8 cellular contexts compared by ENCODE assay signal in genomic region chr1:54950361-54951163, GRCh38. TPM values are rescaled to one million over a fixed set of nuclear protein-coding genes. Genes with fewer than 3 reads are reported as not detected.
DNase-seq lines count a peak whose midpoint lies in the region; ATAC-seq, FAIRE-seq and TF ChIP-seq lines count a peak whose summit lies in the region.

No MANE protein-coding gene starts in this region.

- peak overlapping the region; percentile 83 for H3K4me2 ChIP-seq in osteoblast (ENCODE audit: insufficient read depth, low read length)

- no peaks in the 10 kb centered on the region for H3K9me3 Mint-ChIP-seq in activated naive CD4-positive, alpha-beta T cell treated with anti-CD3 and anti-CD28 coated beads, Interleukin-2, amount 10 ng/mL, durations not matched to agents 7 days and 5 days

- H3K27me3 ChIP-seq in osteoblast (ENCODE audit: insufficient read depth, low read length) (no peaks in the 10 kb centered on the region), transverse colon (no peaks in the 10 kb centered on the region)

- H3K9me3 ChIP-seq in osteoblast (ENCODE audit: low read depth, low read length) (no peaks in the 10 kb centered on the region), transverse colon (no peaks in the 10 kb centered on the region)

- TF ChIP-seq CTCF in GM10266 (IDR thresholded peaks at IDR 0.05; ENCODE audit: control insufficient read depth, insufficient read depth, low read depth, missing control alignments), result peak; percentile 77
- TF ChIP-seq CTCF in LNCAP (IDR thresholded peaks at IDR 0.05), result peak; percentile 78
- peak; percentile 85 for TF ChIP-seq CTCF in osteoblast (IDR thresholded peaks at IDR 0.05; ENCODE audit: extremely low read depth, low read depth, low read length)
- peak; percentile 66 to 87 (median 82) for TF ChIP-seq CTCF in transverse colon (IDR thresholded peaks at IDR 0.05)

- CTCF ChIA-PET in activated naive CD4-positive, alpha-beta T cell treated with anti-CD3 and anti-CD28 coated beads, Interleukin-2, amount 10 ng/mL, durations not matched to agents 7 days and 5 days (lab: Charles Lee), result interaction anchor here (0.7 to 3.8 kb wide), 15 partner anchors 10 to 387 kb away, joined by 3 to 79 read pairs (median 4); partner anchors contain the start of gene BSND

- peak overlapping the region; percentile 99 for H2AFZ ChIP-seq in osteoblast (ENCODE audit: low read length)

- DNase-seq in GM10266 (ENCODE audit: extremely low spot score) (peak; percentile 62), RCC 7860 (ENCODE audit: low spot score) (peak; percentile 65), glomerular visceral epithelial cell (ENCODE audit: extremely low spot score) (peak; percentile 83), osteoblast (ENCODE audit: insufficient read length, low spot score, missing footprints) (peak; percentile 89), transverse colon (peak; percentile 80)
- DNase-seq in activated naive CD4-positive, alpha-beta T cell treated with anti-CD3 and anti-CD28 coated beads, Interleukin-2, amount 10 ng/mL, durations not matched to agents 7 days and 5 days, result peak; percentile 66

- no peak for ATAC-seq in GM21390 (IDR thresholded peaks at IDR 0.05; ENCODE audit: unreplicated experiment)

- H3K27ac Mint-ChIP-seq in activated naive CD4-positive, alpha-beta T cell treated with anti-CD3 and anti-CD28 coated beads, Interleukin-2, amount 10 ng/mL, durations not matched to agents 7 days and 5 days, result no peak overlapping the region

- peaks cover 28% of the 10 kb centered on the region for H3K27me3 Mint-ChIP-seq in activated naive CD4-positive, alpha-beta T cell treated with anti-CD3 and anti-CD28 coated beads, Interleukin-2, amount 10 ng/mL, durations not matched to agents 7 days and 5 days

- no peaks in the 10 kb centered on the region for H4K20me1 ChIP-seq in osteoblast (ENCODE audit: insufficient read depth, low read length)

- FAIRE-seq in RCC 7860 (lab: Jason Lieb, UNC), result peak; percentile 62

- H3K36me3 Mint-ChIP-seq in activated naive CD4-positive, alpha-beta T cell treated with anti-CD3 and anti-CD28 coated beads, Interleukin-2, amount 10 ng/mL, durations not matched to agents 7 days and 5 days, result no peaks in the 10 kb centered on the region

- no peak overlapping the region for H3K4me3 Mint-ChIP-seq in activated naive CD4-positive, alpha-beta T cell treated with anti-CD3 and anti-CD28 coated beads, Interleukin-2, amount 10 ng/mL, durations not matched to agents 7 days and 5 days

- peaks cover 14% of the 10 kb centered on the region for H3K4me1 Mint-ChIP-seq in activated naive CD4-positive, alpha-beta T cell treated with anti-CD3 and anti-CD28 coated beads, Interleukin-2, amount 10 ng/mL, durations not matched to agents 7 days and 5 days

- peak overlapping the region; percentile 64 for H3K4me3 ChIP-seq in osteoblast (ENCODE audit: insufficient read depth, low read length)
- H3K4me3 ChIP-seq in transverse colon, result peak overlapping the region in 1 of 4 donors; percentile 19

- in situ Hi-C loops in transverse colon (cut with MboI; ENCODE audit: low pct_ligation_motif_present in 1 of 4, low pct_unique_long_range_greater_than_20kb in 1 of 4, low sequenced_read_pairs in 3 of 4), result loop anchor here in 1 of 4 donors (5.0 kb wide), 1 partner anchor 47 kb away; the partner anchor contains the start of gene BSND

- 9 to 31% methylated on average over 9 to 27 of the region's 27 CpGs for WGBS in transverse colon (ENCODE audit: low coverage in 1 of 2), 2 donors

- no peaks in the 10 kb centered on the region for H3K36me3 ChIP-seq in osteoblast (ENCODE audit: insufficient read depth, low read length)
- H3K36me3 ChIP-seq in transverse colon, result no peaks in the 10 kb centered on the region

- H3K27ac ChIP-seq in osteoblast (ENCODE audit: low read depth, low read length) (peak overlapping the region; percentile 50), transverse colon (peak overlapping the region in 2 of 4 donors; percentile 14 to 39)

- peaks cover 10% of the 10 kb centered on the region for H3K4me1 ChIP-seq in osteoblast (ENCODE audit: insufficient read depth, low read length)
- peaks cover 3 to 24% (median 13%) of the 10 kb centered on the region in 4 donors for H3K4me1 ChIP-seq in transverse colon

- no peak for TF ChIP-seq POLR2A in transverse colon (IDR thresholded peaks at IDR 0.05)

- intact Hi-C loops in transverse colon (cut with DNase I; ENCODE audit: low total_unique reads), result loop anchor here (2.0 kb wide), 1 partner anchor 46 kb away; no protein-coding TSS in a partner anchor

- TF ChIP-seq EP300 in transverse colon (IDR thresholded peaks at IDR 0.05; ENCODE audit: low read depth), result no peak

- H3K79me2 ChIP-seq in osteoblast (ENCODE audit: insufficient read depth, low read length), result no peaks in the 10 kb centered on the region

RNA-seq across cellular contexts. Expression of gene TMEM61, which starts 29.9 kb away (rescaled TPM):
- total RNA-seq in osteoblast (not detected in 2 replicates), transverse colon (10 to 100 TPM in 1 of 4 donors, 1 to 10 TPM in 3; 7.1 to 24.8 (median 8.5) TPM)

RNA-seq across cellular contexts. Expression of gene BSND, which starts 48.2 kb away (rescaled TPM):
- total RNA-seq in osteoblast (not detected in 2 replicates), transverse colon (not detected)
